ENCODE assay signal across 20 cellular contexts in genomic region chr10:119368581-119368980, GRCh38.
DNase-seq lines count a peak whose midpoint lies in the region; ATAC-seq and TF ChIP-seq lines count a peak whose summit lies in the region.
"Had no signal": no experiment of that assay in that cellular context is flagged by ENCODE, and none has a peak within 500 bp of the region (broad histone marks: within the 10 kb centered on the region; RNA-seq: fewer than 3 reads in every experiment).

No MANE protein-coding gene starts in this region.

- peaks cover 0 to 8% (median 2%) of the 10 kb centered on the region in 3 donors for H3K9me3 Mint-ChIP-seq in IgD-negative memory B cell
- no peaks in the 10 kb centered on the region for H3K9me3 Mint-ChIP-seq in stimulated activated effector memory CD8-positive, alpha-beta T cell treated with anti-CD3 and anti-CD28 coated beads, Interleukin-12 subunit alpha, Interleukin-12 subunit beta, amount 100 ng/mL, for 72 hours
- H3K9me3 Mint-ChIP-seq in activated naive CD4-positive, alpha-beta T cell treated with anti-CD3 and anti-CD28 coated beads, Interleukin-2, amount 10 ng/mL, durations not matched to agents 7 days and 5 days: no peaks in the 10 kb centered on the region
- H3K9me3 Mint-ChIP-seq: activated T-helper 2 cell treated with anti-CD3 and anti-CD28 coated beads, Interferon-gamma antibody, Interleukin-2, Interleukin-4, amounts not matched to agents 10 μg/mL and 5 μg/mL and 100 μg/mL, durations not matched to agents 14 hours and 24 hours and 36 hours had no signal

- H3K27ac ChIP-seq in BLaER1: peak overlapping the region; percentile 92
- H3K27ac ChIP-seq in esophagus squamous epithelium: peak overlapping the region in 3 of 4 donors; percentile 72 to 89 (median 88)
- peak overlapping the region; percentile 71 to 81 (median 76) for H3K27ac ChIP-seq in gastrocnemius medialis
- H3K27ac ChIP-seq: cardiac muscle cell, PC-9 had no signal

- TF ChIP-seq POLR2A in esophagus squamous epithelium (IDR thresholded peaks at IDR 0.05) (no peak), gastrocnemius medialis (IDR thresholded peaks at IDR 0.05) (no peak)

- peaks cover 93% of the 10 kb centered on the region for H3K4me1 ChIP-seq in BLaER1
- H3K4me1 ChIP-seq in esophagus squamous epithelium: peaks cover 17 to 81% (median 35%) of the 10 kb centered on the region in 3 donors
- H3K4me1 ChIP-seq in gastrocnemius medialis: peaks cover 50 to 71% of the 10 kb centered on the region in 2 donors

- 64 to 96% methylated on average over 4 of the region's 8 CpGs for WGBS in esophagus squamous epithelium, 2 donors

- in situ Hi-C loops in gastrocnemius medialis (cut with MboI; ENCODE audit: low sequenced_read_pairs in 4 of 4): no loop called here

- peaks cover 8% of the 10 kb centered on the region for H3K36me3 Mint-ChIP-seq in IgD-negative memory B cell
- H3K36me3 Mint-ChIP-seq in stimulated activated effector memory CD8-positive, alpha-beta T cell treated with anti-CD3 and anti-CD28 coated beads, Interleukin-12 subunit alpha, Interleukin-12 subunit beta, amount 100 ng/mL, for 72 hours: no peaks in the 10 kb centered on the region
- peaks cover 2% of the 10 kb centered on the region for H3K36me3 Mint-ChIP-seq in activated naive CD4-positive, alpha-beta T cell treated with anti-CD3 and anti-CD28 coated beads, Interleukin-2, amount 10 ng/mL, durations not matched to agents 7 days and 5 days
- H3K36me3 Mint-ChIP-seq: activated CD8-positive, alpha-beta memory T cell treated with anti-CD3 and anti-CD28 coated beads, Interleukin-2, amount 10 ng/mL, durations not matched to agents 7 days and 5 days had no signal

- H3K4me3 Mint-ChIP-seq in IgD-negative memory B cell: peak overlapping the region; percentile 90 to 97 (median 96)
- no peak overlapping the region for H3K4me3 Mint-ChIP-seq in stimulated activated effector memory CD8-positive, alpha-beta T cell treated with anti-CD3 and anti-CD28 coated beads, Interleukin-12 subunit alpha, Interleukin-12 subunit beta, amount 100 ng/mL, for 72 hours
- H3K4me3 Mint-ChIP-seq in activated naive CD4-positive, alpha-beta T cell treated with anti-CD3 and anti-CD28 coated beads, Interleukin-2, amount 10 ng/mL, durations not matched to agents 7 days and 5 days: no peak overlapping the region
- H3K4me3 Mint-ChIP-seq: activated CD8-positive, alpha-beta memory T cell treated with anti-CD3 and anti-CD28 coated beads, Interleukin-2, amount 10 ng/mL, durations not matched to agents 7 days and 5 days had no signal

- peaks cover 13% of the 10 kb centered on the region; the same call in 1 of the 2 replicates for H4K20me1 ChIP-seq in BLaER1

- H3K27ac Mint-ChIP-seq in IgD-negative memory B cell: peak overlapping the region; percentile 94 to 97 (median 96)
- H3K27ac Mint-ChIP-seq in stimulated activated effector memory CD8-positive, alpha-beta T cell treated with anti-CD3 and anti-CD28 coated beads, Interleukin-12 subunit alpha, Interleukin-12 subunit beta, amount 100 ng/mL, for 72 hours: no peak overlapping the region
- no peak overlapping the region for H3K27ac Mint-ChIP-seq in activated naive CD4-positive, alpha-beta T cell treated with anti-CD3 and anti-CD28 coated beads, Interleukin-2, amount 10 ng/mL, durations not matched to agents 7 days and 5 days
- H3K27ac Mint-ChIP-seq: activated CD8-positive, alpha-beta memory T cell treated with anti-CD3 and anti-CD28 coated beads, Interleukin-2, amount 10 ng/mL, durations not matched to agents 7 days and 5 days; activated T-helper 2 cell treated with anti-CD3 and anti-CD28 coated beads, Interferon-gamma antibody, Interleukin-2, Interleukin-4, amounts not matched to agents 10 μg/mL and 5 μg/mL and 100 μg/mL, durations not matched to agents 14 hours and 24 hours and 36 hours had no signal

- CTCF ChIA-PET in activated naive CD4-positive, alpha-beta T cell treated with anti-CD3 and anti-CD28 coated beads, Interleukin-2, amount 10 ng/mL, durations not matched to agents 7 days and 5 days (lab: Charles Lee): no interaction called here

- H3K27me3 ChIP-seq in BLaER1 (no peaks in the 10 kb centered on the region), esophagus squamous epithelium (no peaks in the 10 kb centered on the region), gastrocnemius medialis (no peaks in the 10 kb centered on the region)
- H3K27me3 ChIP-seq: adrenal gland, cardiac muscle cell had no signal

- H3K9ac ChIP-seq in BLaER1: peak overlapping the region; percentile 72

- intact Hi-C loops in esophagus squamous epithelium (cut with DNase I): no loop called here
- intact Hi-C loops in gastrocnemius medialis (cut with DNase I; ENCODE audit: low total_unique reads): loop anchor here (5.0 kb wide), 1 partner anchor 34 kb away; no protein-coding TSS in a partner anchor

- H3K4me3 ChIP-seq in BLaER1 (peak overlapping the region; percentile 56), esophagus squamous epithelium (no peak overlapping the region), gastrocnemius medialis (no peak overlapping the region)
- H3K4me3 ChIP-seq: adrenal gland, cardiac muscle cell, PC-9, SK-N-MC had no signal

- ATAC-seq in gastrocnemius medialis (no peak), GM19035 (IDR thresholded peaks at IDR 0.05; ENCODE audit: unreplicated experiment) (no peak)
- ATAC-seq in stimulated activated effector memory CD8-positive, alpha-beta T cell treated with anti-CD3 and anti-CD28 coated beads, Interleukin-12 subunit alpha, Interleukin-12 subunit beta, amount 100 ng/mL, for 72 hours: no peak
- ATAC-seq: activated CD8-positive, alpha-beta memory T cell treated with anti-CD3 and anti-CD28 coated beads, Interleukin-2, amount 10 ng/mL, durations not matched to agents 7 days and 5 days; HepG2; left colon had no signal

- DNase-seq in esophagus squamous epithelium (lab: John Stamatoyannopoulos, UW) (no peak), gastrocnemius medialis (no peak)
- no peak for DNase-seq in stimulated activated effector memory CD8-positive, alpha-beta T cell treated with anti-CD3 and anti-CD28 coated beads, Interleukin-12 subunit alpha, Interleukin-12 subunit beta, amount 100 ng/mL, for 72 hours (ENCODE audit: low spot score in 2 of 2)
- DNase-seq in effector CD4-positive, alpha-beta T cell: no peak
- DNase-seq in activated naive CD4-positive, alpha-beta T cell treated with anti-CD3 and anti-CD28 coated beads, Interleukin-2, amount 10 ng/mL, durations not matched to agents 7 days and 5 days: no peak
- DNase-seq: ACHN; activated CD8-positive, alpha-beta memory T cell treated with anti-CD3 and anti-CD28 coated beads, Interleukin-2, amount 10 ng/mL, durations not matched to agents 7 days and 5 days; adrenal gland; effector CD8-positive, alpha-beta T cell; left colon; NCI-H2029; NCI-H526; PC-9 had no signal

- H3K27me3 Mint-ChIP-seq in IgD-negative memory B cell: peaks cover 1% of the 10 kb centered on the region
- no peaks in the 10 kb centered on the region for H3K27me3 Mint-ChIP-seq in activated naive CD4-positive, alpha-beta T cell treated with anti-CD3 and anti-CD28 coated beads, Interleukin-2, amount 10 ng/mL, durations not matched to agents 7 days and 5 days
- H3K27me3 Mint-ChIP-seq: activated CD8-positive, alpha-beta memory T cell treated with anti-CD3 and anti-CD28 coated beads, Interleukin-2, amount 10 ng/mL, durations not matched to agents 7 days and 5 days had no signal

- peak overlapping the region; percentile 93 for H3K4me2 ChIP-seq in BLaER1
- H3K4me2 ChIP-seq: PC-9 had no signal

- TF ChIP-seq CTCF in esophagus squamous epithelium (IDR thresholded peaks at IDR 0.05) (no peak), gastrocnemius medialis (IDR thresholded peaks at IDR 0.05 in 4 of 5, conservative IDR thresholded peaks at IDR 0.05 in 1 of 5) (no peak)

- H3K36me3 ChIP-seq in BLaER1 (no peaks in the 10 kb centered on the region), esophagus squamous epithelium (no peaks in the 10 kb centered on the region), gastrocnemius medialis (no peaks in the 10 kb centered on the region)
- H3K36me3 ChIP-seq: adrenal gland, cardiac muscle cell had no signal

- no peaks in the 10 kb centered on the region for H3K9me3 ChIP-seq in BLaER1
- H3K9me3 ChIP-seq in esophagus squamous epithelium: no peaks in the 10 kb centered on the region
- H3K9me3 ChIP-seq in gastrocnemius medialis: no peaks in the 10 kb centered on the region
- H3K9me3 ChIP-seq: adrenal gland had no signal

- H3K4me1 Mint-ChIP-seq in IgD-negative memory B cell: peaks cover 34 to 41% (median 37%) of the 10 kb centered on the region in 3 donors
- H3K4me1 Mint-ChIP-seq in stimulated activated effector memory CD8-positive, alpha-beta T cell treated with anti-CD3 and anti-CD28 coated beads, Interleukin-12 subunit alpha, Interleukin-12 subunit beta, amount 100 ng/mL, for 72 hours: peaks cover 18% of the 10 kb centered on the region
- H3K4me1 Mint-ChIP-seq in activated naive CD4-positive, alpha-beta T cell treated with anti-CD3 and anti-CD28 coated beads, Interleukin-2, amount 10 ng/mL, durations not matched to agents 7 days and 5 days: peaks cover 27% of the 10 kb centered on the region

Comparison
In these comparisons a context has a peak if more than half of its experiments do, and no peak if none do; other contexts are left out.
1. H3K27ac Mint-ChIP-seq: peak in IgD-negative memory B cell (3 of 3); none in stimulated activated effector memory CD8-positive, alpha-beta T cell treated with anti-CD3 and anti-CD28 coated beads, Interleukin-12 subunit alpha, Interleukin-12 subunit beta, amount 100 ng/mL, for 72 hours (single experiment) and activated naive CD4-positive, alpha-beta T cell treated with anti-CD3 and anti-CD28 coated beads, Interleukin-2, amount 10 ng/mL, durations not matched to agents 7 days and 5 days (single experiment).
2. H3K4me3 Mint-ChIP-seq: peak in IgD-negative memory B cell (4 of 4); none in stimulated activated effector memory CD8-positive, alpha-beta T cell treated with anti-CD3 and anti-CD28 coated beads, Interleukin-12 subunit alpha, Interleukin-12 subunit beta, amount 100 ng/mL, for 72 hours (single experiment) and activated naive CD4-positive, alpha-beta T cell treated with anti-CD3 and anti-CD28 coated beads, Interleukin-2, amount 10 ng/mL, durations not matched to agents 7 days and 5 days (single experiment).
3. Peak in every context shown above with its lines, with median percentiles within 50 percentile points of each other: H3K27ac ChIP-seq.